ENCODE assay signal across 1 cellular context in genomic region chr19:11091343-11092153, GRCh38.
TF ChIP-seq lines count a peak whose summit lies in the region.

No MANE protein-coding gene starts in this region.

TF ChIP-seq in HepG2, 621 proteins besides CTCF, POLR2A, EP300 and RAD21 (continued from another document and continues in another):
- TF ChIP-seq MYNN (CRISPR knock-in tag; IDR thresholded peaks at IDR 0.05; ENCODE audit: low read depth) (no peak), KLF15 (CRISPR knock-in tag; IDR thresholded peaks at IDR 0.05; ENCODE audit: borderline replicate concordance) (no peak), HNRNPL (IDR thresholded peaks at IDR 0.05; ENCODE audit: low read depth, low read length) (no peak), ZBTB8A (CRISPR knock-in tag; IDR thresholded peaks at IDR 0.05; ENCODE audit: borderline replicate concordance, low read depth) (no peak), ZNF619 (CRISPR knock-in tag; IDR thresholded peaks at IDR 0.05) (no peak), ZNF704 (CRISPR knock-in tag; IDR thresholded peaks at IDR 0.05; ENCODE audit: borderline replicate concordance) (no peak), ZNF546 (CRISPR knock-in tag; conservative IDR thresholded peaks at IDR 0.05) (no peak), SUZ12 (IDR thresholded peaks at IDR 0.05; ENCODE audit: low read depth, low read length) (no peak), ARID5B (CRISPR knock-in tag; IDR thresholded peaks at IDR 0.05) (peak; percentile 67), FOSL2 (CRISPR knock-in tag; IDR thresholded peaks at IDR 0.05) (peak; percentile 93), SP140L (CRISPR knock-in tag; IDR thresholded peaks at IDR 0.05; ENCODE audit: borderline replicate concordance) (no peak), MEIS2 (CRISPR knock-in tag; IDR thresholded peaks at IDR 0.05) (0 out of 2 replicates have a peak, but pooled peaks have one; percentile 35), ZNF383 (CRISPR knock-in tag; IDR thresholded peaks at IDR 0.05; ENCODE audit: borderline replicate concordance) (no peak), ARID2 (CRISPR knock-in tag; IDR thresholded peaks at IDR 0.05; ENCODE audit: borderline replicate concordance) (no peak), ONECUT2 (CRISPR knock-in tag; IDR thresholded peaks at IDR 0.05) (0 out of 2 replicates have a peak, but pooled peaks have one; percentile 28), TAF15 (IDR thresholded peaks at IDR 0.05; ENCODE audit: low read depth, low read length, poor library complexity, severe bottlenecking) (no peak), ZNF597 (CRISPR knock-in tag; IDR thresholded peaks at IDR 0.05) (no peak), MED13 (CRISPR knock-in tag; IDR thresholded peaks at IDR 0.05) (no peak; the same call in 1 of the 2 replicates), HNF4A (CRISPR knock-in tag; IDR thresholded peaks at IDR 0.05) (no peak; the same call in 1 of the 2 replicates), SP4 (CRISPR knock-in tag; IDR thresholded peaks at IDR 0.05) (peak; percentile 36; the same call in 1 of the 2 replicates), ZNF101 (CRISPR knock-in tag; IDR thresholded peaks at IDR 0.05; ENCODE audit: borderline replicate concordance, low read depth) (no peak), SMC3 (IDR thresholded peaks at IDR 0.05; ENCODE audit: low read length) (no peak), TBL1XR1 (IDR thresholded peaks at IDR 0.05; ENCODE audit: borderline replicate concordance, low read length, partially characterized antibody) (peak; percentile 32), SALL1 (CRISPR knock-in tag; IDR thresholded peaks at IDR 0.05) (0 out of 2 replicates have a peak, but pooled peaks have one; percentile 31), RFX5 (IDR thresholded peaks at IDR 0.05; ENCODE audit: low read depth, low read length) (no peak), ZNF121 (CRISPR knock-in tag; IDR thresholded peaks at IDR 0.05) (no peak), IRF2 (CRISPR knock-in tag; IDR thresholded peaks at IDR 0.05) (peak; percentile 39; the same call in 1 of the 2 replicates), TBX3 (IDR thresholded peaks at IDR 0.05; ENCODE audit: borderline replicate concordance) (no peak), HOXD1 (CRISPR knock-in tag; IDR thresholded peaks at IDR 0.05) (0 out of 2 replicates have a peak, but pooled peaks have one; percentile 54), ZNF446 (CRISPR knock-in tag; IDR thresholded peaks at IDR 0.05) (no peak), JUND (CRISPR knock-in tag; IDR thresholded peaks at IDR 0.05) (no peak), HMGXB4 (CRISPR knock-in tag; IDR thresholded peaks at IDR 0.05; ENCODE audit: borderline replicate concordance in 1 of 2, low read depth in 1 of 2) (no peak), KAT7 (CRISPR knock-in tag; IDR thresholded peaks at IDR 0.05; ENCODE audit: borderline replicate concordance) (0 out of 2 replicates have a peak, but pooled peaks have one; percentile 34), HNRNPH1 (optimal IDR thresholded peaks at IDR 0.05; ENCODE audit: low read depth, low read length) (no peak), MEF2D (CRISPR knock-in tag; IDR thresholded peaks at IDR 0.05) (no peak), ZNF24 (IDR thresholded peaks at IDR 0.05) (0 out of 2 replicates have a peak, but pooled peaks have one; percentile 1), FUBP1 (CRISPR knock-in tag; IDR thresholded peaks at IDR 0.05; ENCODE audit: borderline replicate concordance) (no peak), NFE2L2 (IDR thresholded peaks at IDR 0.05; ENCODE audit: low read length) (no peak), ZNF737 (CRISPR knock-in tag; IDR thresholded peaks at IDR 0.05; ENCODE audit: borderline replicate concordance) (no peak)
- TF ChIP-seq, protein P1, sequence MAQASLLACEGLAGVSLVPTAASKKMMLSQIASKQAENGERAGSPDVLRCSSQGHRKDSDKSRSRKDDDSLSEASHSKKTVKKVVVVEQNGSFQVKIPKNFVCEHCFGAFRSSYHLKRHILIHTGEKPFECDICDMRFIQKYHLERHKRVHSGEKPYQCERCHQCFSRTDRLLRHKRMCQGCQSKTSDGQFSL (CRISPR knock-in tag; IDR thresholded peaks at IDR 0.05), result no peak
- TF ChIP-seq, protein P2, sequence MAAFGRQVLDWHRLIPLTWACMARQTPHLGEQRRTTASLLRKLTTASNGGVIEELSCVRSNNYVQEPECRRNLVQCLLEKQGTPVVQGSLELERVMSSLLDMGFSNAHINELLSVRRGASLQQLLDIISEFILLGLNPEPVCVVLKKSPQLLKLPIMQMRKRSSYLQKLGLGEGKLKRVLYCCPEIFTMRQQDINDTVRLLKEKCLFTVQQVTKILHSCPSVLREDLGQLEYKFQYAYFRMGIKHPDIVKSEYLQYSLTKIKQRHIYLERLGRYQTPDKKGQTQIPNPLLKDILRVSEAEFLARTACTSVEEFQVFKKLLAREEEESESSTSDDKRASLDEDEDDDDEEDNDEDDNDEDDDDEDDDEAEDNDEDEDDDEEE (CRISPR knock-in tag; IDR thresholded peaks at IDR 0.05), result no peak
- TF ChIP-seq, protein P3, sequence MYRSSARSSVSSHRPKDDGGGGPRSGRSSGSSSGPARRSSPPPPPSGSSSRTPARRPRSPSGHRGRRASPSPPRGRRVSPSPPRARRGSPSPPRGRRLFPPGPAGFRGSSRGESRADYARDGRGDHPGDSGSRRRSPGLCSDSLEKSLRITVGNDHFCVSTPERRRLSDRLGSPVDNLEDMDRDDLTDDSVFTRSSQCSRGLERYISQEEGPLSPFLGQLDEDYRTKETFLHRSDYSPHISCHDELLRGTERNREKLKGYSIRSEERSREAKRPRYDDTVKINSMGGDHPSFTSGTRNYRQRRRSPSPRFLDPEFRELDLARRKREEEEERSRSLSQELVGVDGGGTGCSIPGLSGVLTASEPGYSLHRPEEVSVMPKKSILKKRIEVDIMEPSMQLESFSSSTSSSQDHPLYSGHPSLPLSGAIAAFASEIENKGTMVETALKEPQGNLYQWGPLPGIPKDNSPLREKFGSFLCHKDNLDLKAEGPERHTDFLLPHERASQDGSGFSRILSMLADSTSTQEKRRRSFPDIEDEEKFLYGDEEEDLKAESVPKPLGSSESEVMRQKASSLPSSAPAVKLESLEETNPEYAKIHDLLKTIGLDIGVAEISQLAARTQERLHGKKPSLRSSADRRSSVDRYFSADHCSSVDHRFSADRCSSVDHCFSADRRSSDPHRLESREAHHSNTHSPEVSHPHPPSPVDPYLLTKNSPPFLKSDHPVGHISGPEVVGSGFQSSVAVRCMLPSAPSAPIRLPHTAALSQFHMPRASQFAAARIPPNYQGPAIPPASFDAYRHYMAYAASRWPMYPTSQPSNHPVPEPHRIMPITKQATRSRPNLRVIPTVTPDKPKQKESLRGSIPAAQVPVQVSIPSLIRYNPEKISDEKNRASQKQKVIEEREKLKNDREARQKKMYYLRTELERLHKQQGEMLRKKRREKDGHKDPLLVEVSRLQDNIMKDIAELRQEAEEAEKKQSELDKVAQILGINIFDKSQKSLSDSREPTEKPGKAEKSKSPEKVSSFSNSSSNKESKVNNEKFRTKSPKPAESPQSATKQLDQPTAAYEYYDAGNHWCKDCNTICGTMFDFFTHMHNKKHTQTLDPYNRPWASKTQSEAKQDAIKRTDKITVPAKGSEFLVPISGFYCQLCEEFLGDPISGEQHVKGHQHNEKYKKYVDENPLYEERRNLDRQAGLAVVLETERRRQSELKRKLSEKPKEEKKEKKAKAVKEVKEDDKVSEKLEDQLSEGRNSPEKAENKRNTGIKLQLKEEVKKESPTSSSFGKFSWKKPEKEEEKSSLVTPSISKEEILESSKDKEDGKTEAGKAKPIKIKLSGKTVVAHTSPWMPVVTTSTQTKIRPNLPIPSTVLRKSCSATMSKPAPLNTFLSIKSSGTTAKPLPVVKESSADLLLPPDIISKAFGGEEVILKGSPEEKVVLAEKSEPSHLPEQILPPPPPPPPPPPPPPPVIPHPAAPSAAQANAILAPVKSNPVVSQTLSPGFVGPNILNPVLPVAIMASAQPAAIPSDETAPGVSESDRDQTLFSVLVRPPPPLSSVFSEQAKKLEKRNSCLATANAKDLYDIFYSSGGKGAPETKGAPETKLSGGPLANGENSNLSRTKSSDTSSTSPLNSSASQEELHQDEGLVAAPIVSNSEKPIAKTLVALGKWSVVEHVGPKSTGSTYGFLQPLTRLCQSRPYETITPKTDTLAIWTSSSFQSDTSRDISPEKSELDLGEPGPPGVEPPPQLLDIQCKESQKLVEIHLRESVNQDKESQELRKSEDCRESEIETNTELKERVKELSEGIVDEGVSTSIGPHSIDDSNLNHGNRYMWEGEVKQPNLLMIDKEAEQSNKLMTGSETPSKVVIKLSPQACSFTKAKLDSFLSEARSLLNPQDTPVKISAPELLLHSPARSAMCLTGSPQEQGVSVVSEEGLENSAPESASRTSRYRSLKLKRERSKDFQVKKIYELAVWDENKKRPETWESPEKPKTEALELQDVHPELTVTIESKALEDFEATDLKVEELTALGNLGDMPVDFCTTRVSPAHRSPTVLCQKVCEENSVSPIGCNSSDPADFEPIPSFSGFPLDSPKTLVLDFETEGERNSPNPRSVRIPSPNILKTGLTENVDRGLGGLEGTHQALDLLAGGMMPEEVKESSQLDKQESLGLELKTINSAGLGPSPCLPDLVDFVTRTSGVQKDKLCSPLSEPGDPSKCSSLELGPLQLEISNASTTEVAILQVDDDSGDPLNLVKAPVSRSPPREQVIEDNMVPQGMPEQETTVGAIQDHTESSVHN (CRISPR knock-in tag; IDR thresholded peaks at IDR 0.05), result 0 out of 2 replicates have a peak, but pooled peaks have one; percentile 38
